ENCODE assay signal across 20 cellular contexts in genomic region chr20:38811769-38812168, GRCh38. TPM values are rescaled to one million over a fixed set of nuclear protein-coding genes. Genes with fewer than 3 reads are reported as not detected.
DNase-seq lines count a peak whose midpoint lies in the region; ATAC-seq and TF ChIP-seq lines count a peak whose summit lies in the region.
"Had no signal": no experiment of that assay in that cellular context is flagged by ENCODE, and none has a peak within 500 bp of the region (broad histone marks: within the 10 kb centered on the region; RNA-seq: fewer than 3 reads in every experiment).

No MANE protein-coding gene starts in this region.

- H3K36me3 Mint-ChIP-seq in stimulated activated memory B cell treated with anti-CD40 and anti-IgM and Interleukin-4, amounts not matched to agents 10 μg/mL and 1 μg/mL and 100 μg/mL, for 72 hours: peaks cover 64% of the 10 kb centered on the region
- H3K36me3 Mint-ChIP-seq: mesothelial cell of epicardium had no signal

- H3K27me3 Mint-ChIP-seq in stimulated activated memory B cell treated with anti-CD40 and anti-IgM and Interleukin-4, amounts not matched to agents 10 μg/mL and 1 μg/mL and 100 μg/mL, for 72 hours: no peaks in the 10 kb centered on the region
- H3K27me3 Mint-ChIP-seq: activated naive CD8-positive, alpha-beta T cell treated with anti-CD3 and anti-CD28 coated beads, Interleukin-2, amount 10 ng/mL, durations not matched to agents 7 days and 5 days had no signal

- no peak for TF ChIP-seq CTCF in heart left ventricle (IDR thresholded peaks at IDR 0.05)
- no peak for TF ChIP-seq CTCF in right atrium auricular region (IDR thresholded peaks at IDR 0.05)
- TF ChIP-seq CTCF in OCI-LY7 (conservative IDR thresholded peaks at IDR 0.05; ENCODE audit: low read length): no peak

- H3K79me2 ChIP-seq in OCI-LY7 (ENCODE audit: insufficient read depth, low read depth, low read length): peaks cover 97% of the 10 kb centered on the region

- H3K9me3 Mint-ChIP-seq in stimulated activated memory B cell treated with anti-CD40 and anti-IgM and Interleukin-4, amounts not matched to agents 10 μg/mL and 1 μg/mL and 100 μg/mL, for 72 hours: no peaks in the 10 kb centered on the region
- H3K9me3 Mint-ChIP-seq: activated naive CD8-positive, alpha-beta T cell treated with anti-CD3 and anti-CD28 coated beads, Interleukin-2, amount 10 ng/mL, durations not matched to agents 7 days and 5 days; mesothelial cell of epicardium had no signal

- H4K20me1 ChIP-seq in OCI-LY7 (ENCODE audit: insufficient read depth, low read length): peaks cover 26% of the 10 kb centered on the region; the same call in 1 of the 2 replicates

- no peak for TF ChIP-seq POLR2A in heart left ventricle (IDR thresholded peaks at IDR 0.05)

- DNase-seq in heart left ventricle (no peak), right atrium auricular region (ENCODE audit: low spot score) (no peak), OCI-LY7 (ENCODE audit: low spot score) (no peak), NCI-H524 (lab: John Stamatoyannopoulos, UW) (no peak), NCI-H1930 (lab: John Stamatoyannopoulos, UW) (no peak)
- DNase-seq: ACHN; activated CD4-positive, CD25-positive, alpha-beta regulatory T cell treated with anti-CD3 and anti-CD28 coated beads, Interleukin-2, amount 50 U/mL, for 72 hours; activated CD8-positive, alpha-beta memory T cell treated with anti-CD3 and anti-CD28 coated beads, Interleukin-2, amount 50 U/mL, for 4 hours; activated naive CD8-positive, alpha-beta T cell treated with anti-CD3 and anti-CD28 coated beads, Interleukin-2, amount 10 ng/mL, durations not matched to agents 7 days and 5 days; Caco-2; NCI-H1694; retina; T-helper 9 cell had no signal

- H3K27ac Mint-ChIP-seq in stimulated activated memory B cell treated with anti-CD40 and anti-IgM and Interleukin-4, amounts not matched to agents 10 μg/mL and 1 μg/mL and 100 μg/mL, for 72 hours: peak overlapping the region; percentile 84
- H3K27ac Mint-ChIP-seq: activated naive CD8-positive, alpha-beta T cell treated with anti-CD3 and anti-CD28 coated beads, Interleukin-2, amount 10 ng/mL, durations not matched to agents 7 days and 5 days; mesothelial cell of epicardium had no signal

- H3K4me1 Mint-ChIP-seq in stimulated activated memory B cell treated with anti-CD40 and anti-IgM and Interleukin-4, amounts not matched to agents 10 μg/mL and 1 μg/mL and 100 μg/mL, for 72 hours: peaks cover 99% of the 10 kb centered on the region

- no peak overlapping the region for H3K4me3 ChIP-seq in heart left ventricle
- H3K4me3 ChIP-seq in right atrium auricular region: no peak overlapping the region
- peak overlapping the region; percentile 10 for H3K4me3 ChIP-seq in OCI-LY7 (ENCODE audit: low read depth, low read length, poor library complexity, severe bottlenecking)

- peaks cover under 1 to 21% (median 7%) of the 10 kb centered on the region in 9 donors for H3K27me3 ChIP-seq in heart left ventricle
- peaks cover 0 to 2% of the 10 kb centered on the region in 2 donors for H3K27me3 ChIP-seq in right atrium auricular region

- no peak overlapping the region for H2AFZ ChIP-seq in OCI-LY7 (ENCODE audit: low read length)

- H3K9me2 ChIP-seq in OCI-LY7 (ENCODE audit: insufficient read depth, low read length): no peaks in the 10 kb centered on the region

- H3K36me3 ChIP-seq in heart left ventricle: peaks cover 0 to 8% (median 0%) of the 10 kb centered on the region in 9 donors
- H3K36me3 ChIP-seq in right atrium auricular region: no peaks in the 10 kb centered on the region
- peaks cover 73% of the 10 kb centered on the region for H3K36me3 ChIP-seq in OCI-LY7 (ENCODE audit: insufficient read depth, low read length)

- H3K4me3 Mint-ChIP-seq in stimulated activated memory B cell treated with anti-CD40 and anti-IgM and Interleukin-4, amounts not matched to agents 10 μg/mL and 1 μg/mL and 100 μg/mL, for 72 hours: peak overlapping the region; percentile 58
- H3K4me3 Mint-ChIP-seq: activated naive CD8-positive, alpha-beta T cell treated with anti-CD3 and anti-CD28 coated beads, Interleukin-2, amount 10 ng/mL, durations not matched to agents 7 days and 5 days; mesothelial cell of epicardium had no signal

- ATAC-seq in heart left ventricle (no peak), HG03196 (IDR thresholded peaks at IDR 0.05; ENCODE audit: unreplicated experiment) (no peak)
- no peak for ATAC-seq in stimulated activated memory B cell treated with anti-CD40 and anti-IgM and Interleukin-4, amounts not matched to agents 10 μg/mL and 1 μg/mL and 100 μg/mL, for 72 hours

- WGBS in heart left ventricle, 4 donors: 58 to 61% (median 59%) methylated on average over 4 of the region's 4 CpGs

- H3K4me1 ChIP-seq in heart left ventricle (peaks cover 0 to 62% (median 35%) of the 10 kb centered on the region in 12 donors), right atrium auricular region (peaks cover 0 to 9% of the 10 kb centered on the region in 2 donors), OCI-LY7 (ENCODE audit: insufficient read depth, low read length, poor library complexity, severe bottlenecking) (peaks cover 78% of the 10 kb centered on the region)
- H3K4me1 ChIP-seq: Caco-2 had no signal

- H3K9me3 ChIP-seq in heart left ventricle (no peaks in the 10 kb centered on the region), right atrium auricular region (no peaks in the 10 kb centered on the region), OCI-LY7 (ENCODE audit: low read length) (no peaks in the 10 kb centered on the region)
- H3K9me3 ChIP-seq: Caco-2 had no signal

- CTCF ChIA-PET in OCI-LY7 (lab: Charles Lee; ENCODE audit: unreplicated experiment): no interaction called here

- peak overlapping the region in 8 of 12 donors; percentile 12 to 62 (median 35) for H3K27ac ChIP-seq in heart left ventricle
- H3K27ac ChIP-seq in right atrium auricular region: peak overlapping the region in 1 of 2 donors; percentile 29
- H3K27ac ChIP-seq in OCI-LY7 (ENCODE audit: low read depth, low read length, poor library complexity, severe bottlenecking): peak overlapping the region; percentile 42
- H3K27ac ChIP-seq in cingulate gyrus (ENCODE audit: low read depth, low read length): peak overlapping the region; percentile 24

- POLR2A ChIA-PET in OCI-LY7 (lab: Charles Lee): interaction anchor here (0.6 to 1.5 kb wide), 7 partner anchors 8 to 81 kb away, joined by 3 to 4 read pairs (median 3); no protein-coding TSS in a partner anchor

- H3K4me2 ChIP-seq in OCI-LY7 (ENCODE audit: low read length): peak overlapping the region; percentile 98

- BruUV-seq in OCI-LY7 (replicated peaks; lab: Mats Ljungman, UMichigan): no TSS peak

- intact Hi-C loops in heart left ventricle (cut with DNase I): loop anchor here in 2 of 10 donors (5.0 kb wide), 2 partner anchors 66 to 81 kb away; no protein-coding TSS in a partner anchor
- intact Hi-C loops in OCI-LY7 (cut with micrococcal nuclease; ENCODE audit: unreplicated experiment): no loop called here

RNA-seq across cellular contexts. Expression of gene PPP1R16B, which starts 6.3 kb away (rescaled TPM):
- total RNA-seq in heart left ventricle: 10 to 100 TPM in 1 of 9 donors, 1 to 10 TPM in 8; 3.4 to 11.8 (median 6.9) TPM
- 10 to 100 TPM in 1 of 2 donors, 1 to 10 TPM in 1; 1.9 to 12.2 TPM for polyA plus RNA-seq in heart left ventricle
- total RNA-seq in right atrium auricular region: 1 to 10 TPM in 1 of 2 donors, under 1 TPM in 1; 0.96 to 6.6 TPM
- total RNA-seq in OCI-LY7 (2014; rRNA removed; shearing (Covaris generic)): 44.3 and 49.7 TPM in 2 replicates
- 41.3 and 45.4 TPM in 2 replicates for total RNA-seq in OCI-LY7 (2022)
- total RNA-seq: Caco-2, MCF 10A, mesothelial cell of epicardium had no signal
- polyA plus RNA-seq: fibroblast of lung, keratinocyte had no signal
